14 cellular contexts compared by ENCODE assay signal in the genomic region with DNA sequence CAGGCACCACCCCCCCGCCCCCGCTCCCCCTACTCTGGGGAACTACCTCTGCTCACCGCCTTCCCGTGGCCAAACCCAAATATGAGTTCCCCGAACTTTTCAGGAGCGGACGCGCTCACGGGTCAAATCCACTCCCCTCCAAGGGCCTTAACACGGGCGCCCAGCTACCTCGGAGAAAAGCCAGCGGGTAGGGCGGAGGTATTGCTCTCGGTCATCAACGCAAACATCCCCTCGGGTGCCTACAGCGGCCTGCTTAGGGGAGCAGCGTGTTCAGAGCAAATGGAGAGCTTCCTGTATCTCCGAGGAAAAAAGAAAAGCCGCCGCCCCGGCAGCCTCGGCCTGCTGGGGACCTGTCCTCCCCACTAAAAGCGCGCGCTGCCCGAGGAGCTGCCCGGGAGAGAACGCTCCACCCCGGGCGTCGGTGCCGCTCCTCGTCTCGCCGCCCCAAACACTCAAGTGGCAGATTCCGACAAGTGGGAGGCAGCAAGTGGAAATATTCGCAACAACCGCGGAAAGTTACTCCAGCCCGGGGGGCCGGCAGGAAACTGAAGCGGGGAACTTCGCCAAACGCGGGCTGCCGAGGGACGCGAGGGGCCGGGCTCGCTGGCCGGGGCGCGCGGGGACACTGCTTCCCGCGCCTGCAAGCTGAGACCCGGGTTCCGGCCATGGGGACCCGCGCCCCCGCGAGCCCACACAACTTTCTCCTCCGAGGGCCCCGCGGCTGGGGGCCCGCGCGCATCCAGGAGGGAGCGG. TPM values are rescaled to one million over a fixed set of nuclear protein-coding genes. Genes with fewer than 3 reads are reported as not detected.
DNase-seq lines count a peak whose midpoint lies in the region; ATAC-seq and TF ChIP-seq lines count a peak whose summit lies in the region.
"Had no signal": no experiment of that assay in that cellular context is flagged by ENCODE, and none has a peak within 500 bp of the region (broad histone marks: within the 10 kb centered on the region; RNA-seq: fewer than 3 reads in every experiment).

No MANE protein-coding gene starts in this region.

- peak overlapping the region; percentile 61 for H3K9ac ChIP-seq in parathyroid adenoma

- peaks cover 20% of the 10 kb centered on the region for H3K79me2 ChIP-seq in parathyroid adenoma

- TF ChIP-seq CTCF in endothelial cell (IDR thresholded peaks at IDR 0.05; ENCODE audit: unreplicated experiment) = no peak
- no peak for TF ChIP-seq CTCF in parathyroid adenoma (IDR thresholded peaks at IDR 0.05)

- H3K36me3 ChIP-seq in H7 (replicated peaks; ENCODE audit: control insufficient read depth, insufficient read depth, low read length) (no peaks in the 10 kb centered on the region), parathyroid adenoma (ENCODE audit: control insufficient read depth, insufficient read depth, low read length) (no peaks in the 10 kb centered on the region)
- H3K36me3 ChIP-seq: ovary had no signal

- peaks cover 12% of the 10 kb centered on the region for H3K9me3 Mint-ChIP-seq in endothelial cell (ENCODE audit: unreplicated experiment)

- H3K27ac ChIP-seq in parathyroid adenoma = peak overlapping the region; percentile 34
- H3K27ac ChIP-seq: C4-2B, ovary, RWPE1 had no signal

- H3K27ac Mint-ChIP-seq in endothelial cell (ENCODE audit: unreplicated experiment) = no peak overlapping the region
- H3K27ac Mint-ChIP-seq: memory B cell had no signal

- peaks cover 23% of the 10 kb centered on the region for H3K27me3 Mint-ChIP-seq in endothelial cell (ENCODE audit: unreplicated experiment)

- H3K4me2 ChIP-seq in parathyroid adenoma (ENCODE audit: low read length) = peak overlapping the region; percentile 32

- DNase-seq in COLO668 (lab: John Stamatoyannopoulos, UW; ENCODE audit: unreplicated experiment) (peak; percentile 67), H7 (peak; percentile 69), endothelial cell (ENCODE audit: low spot score) (peak; percentile 5), dedifferentiated amniotic fluid mesenchymal stem cell (ENCODE audit: extremely low spot score) (no peak), hippocampal formation (lab: John Stamatoyannopoulos, UW) (no peak), KG1 (lab: John Stamatoyannopoulos, UW) (no peak)
- DNase-seq: activated naive CD4-positive, alpha-beta T cell; GF-D8; ovary had no signal

- H3K27me3 ChIP-seq in H7 (ENCODE audit: control insufficient read depth, insufficient read depth, low read length) = peaks cover 44% of the 10 kb centered on the region
- H3K27me3 ChIP-seq in parathyroid adenoma (ENCODE audit: control insufficient read depth, insufficient read depth, low read length) = no peaks in the 10 kb centered on the region
- H3K27me3 ChIP-seq: ovary had no signal

- no peaks in the 10 kb centered on the region for H3K4me1 Mint-ChIP-seq in endothelial cell (ENCODE audit: unreplicated experiment)

- H3K9me3 ChIP-seq in parathyroid adenoma (ENCODE audit: control insufficient read depth, low read length) = no peaks in the 10 kb centered on the region
- H3K9me3 ChIP-seq: ovary had no signal

- H2AFZ ChIP-seq in parathyroid adenoma = peak overlapping the region; percentile 83

- H3K4me1 ChIP-seq in parathyroid adenoma = peaks cover 5% of the 10 kb centered on the region

- H3K4me3 ChIP-seq in H7 (ENCODE audit: insufficient read depth, low read depth, low read length) (peak overlapping the region; percentile 50), parathyroid adenoma (ENCODE audit: low read depth, low read length) (no peak overlapping the region)
- H3K4me3 ChIP-seq: ovary had no signal

- ATAC-seq in HG03175 (IDR thresholded peaks at IDR 0.05; ENCODE audit: unreplicated experiment) = no peak

- H3K36me3 Mint-ChIP-seq in endothelial cell (ENCODE audit: low read depth, unreplicated experiment) = peaks cover 4% of the 10 kb centered on the region
- H3K36me3 Mint-ChIP-seq: memory B cell had no signal

- H3K4me3 Mint-ChIP-seq in endothelial cell (ENCODE audit: unreplicated experiment) = no peak overlapping the region
- H3K4me3 Mint-ChIP-seq: memory B cell had no signal

RNA-seq across cellular contexts. Expression of gene PTPRT, which starts 0.7 kb away (rescaled TPM):
- 0.07 and 0.11 TPM in 2 replicates for total RNA-seq in H7 (2014; rRNA removed; shearing (Covaris generic))
- 0.10 TPM for total RNA-seq in endothelial cell (ENCODE audit: unreplicated experiment)

Comparison
In these comparisons a context has a peak if more than half of its experiments do, and no peak if none do; other contexts are left out.
1. DNase-seq: peak in COLO668 (single experiment), H7 (single experiment) and endothelial cell (single experiment); none in dedifferentiated amniotic fluid mesenchymal stem cell (single experiment), hippocampal formation (0 of 2) and KG1 (single experiment).